ENCODE assay signal across 20 cellular contexts in genomic region chr9:36402536-36402935, GRCh38. TPM values are rescaled to one million over a fixed set of nuclear protein-coding genes. Genes with fewer than 3 reads are reported as not detected.
DNase-seq lines count a peak whose midpoint lies in the region; ATAC-seq and FAIRE-seq lines count a peak whose summit lies in the region.
"Had no signal": no experiment of that assay in that cellular context is flagged by ENCODE, and none has a peak within 500 bp of the region (broad histone marks: within the 10 kb centered on the region; RNA-seq: fewer than 3 reads in every experiment).

No MANE protein-coding gene starts in this region.

- H3K27ac Mint-ChIP-seq in CD8-positive, alpha-beta memory T cell: peak overlapping the region in 6 of 8 donors; percentile 50 to 98 (median 80)
- peak overlapping the region; percentile 79 for H3K27ac Mint-ChIP-seq in central memory CD8-positive, alpha-beta T cell (ENCODE audit: low read depth)
- peak overlapping the region; percentile 19 to 100 (median 86) for H3K27ac Mint-ChIP-seq in naive thymus-derived CD8-positive, alpha-beta T cell

- in situ Hi-C loops in GM23248 (cut with MboI): loop anchor here (10.0 kb wide), 1 partner anchor 152 kb away; no protein-coding TSS in a partner anchor

- ATAC-seq in central memory CD8-positive, alpha-beta T cell (replicated peaks; ENCODE audit: extremely low read depth, poor library complexity, severe bottlenecking): no peak
- no peak for ATAC-seq in naive thymus-derived CD8-positive, alpha-beta T cell
- ATAC-seq in HG03135 (IDR thresholded peaks at IDR 0.05; ENCODE audit: unreplicated experiment): no peak
- ATAC-seq: HCT116, left cardiac atrium, Right ventricle myocardium inferior had no signal

- H3K4me2 ChIP-seq in Karpas-422 (ENCODE audit: low read depth, low read length, poor library complexity, severe bottlenecking) (no peak overlapping the region), GM23248 (ENCODE audit: unreplicated experiment) (no peak overlapping the region)

- peaks cover 0 to 1% of the 10 kb centered on the region in 2 donors for H3K27me3 Mint-ChIP-seq in CD8-positive, alpha-beta memory T cell
- H3K27me3 Mint-ChIP-seq in central memory CD8-positive, alpha-beta T cell: no peaks in the 10 kb centered on the region
- no peaks in the 10 kb centered on the region for H3K27me3 Mint-ChIP-seq in naive thymus-derived CD8-positive, alpha-beta T cell

- no peak overlapping the region for H2AFZ ChIP-seq in Karpas-422 (ENCODE audit: low read length)
- no peak overlapping the region for H2AFZ ChIP-seq in GM23248

- peak overlapping the region in 3 of 7 donors; percentile 48 to 95 (median 73) for H3K4me3 Mint-ChIP-seq in CD8-positive, alpha-beta memory T cell
- H3K4me3 Mint-ChIP-seq in central memory CD8-positive, alpha-beta T cell: peak overlapping the region; percentile 36
- H3K4me3 Mint-ChIP-seq in naive thymus-derived CD8-positive, alpha-beta T cell: peak overlapping the region in 6 of 10 donors; percentile 34 to 56 (median 44)

- H3K9me3 ChIP-seq in CD8-positive, alpha-beta memory T cell (ENCODE audit: low read length): no peaks in the 10 kb centered on the region
- H3K9me3 ChIP-seq in Karpas-422 (ENCODE audit: low read length) (no peaks in the 10 kb centered on the region), GM23248 (ENCODE audit: low read depth) (no peaks in the 10 kb centered on the region)
- H3K9me3 ChIP-seq: BE2C, breast epithelium, tibial artery had no signal

- H3K4me1 Mint-ChIP-seq in CD8-positive, alpha-beta memory T cell: peaks cover 40 to 52% (median 44%) of the 10 kb centered on the region in 3 donors
- H3K4me1 Mint-ChIP-seq in central memory CD8-positive, alpha-beta T cell: peaks cover 42% of the 10 kb centered on the region
- peaks cover 27 to 53% (median 39%) of the 10 kb centered on the region in 4 donors for H3K4me1 Mint-ChIP-seq in naive thymus-derived CD8-positive, alpha-beta T cell

- FAIRE-seq in urothelium cell line (lab: Jason Lieb, UNC): no peak

- H3K27ac ChIP-seq in CD8-positive, alpha-beta memory T cell (ENCODE audit: low read depth, low read length): no peak overlapping the region
- H3K27ac ChIP-seq in Karpas-422 (ENCODE audit: low read length) (0 out of 2 replicates have a peak overlapping the region, but pooled peaks have one; percentile 54), GM23248 (no peak overlapping the region)

- POLR2A ChIA-PET in CD8-positive, alpha-beta memory T cell (lab: Charles Lee): interaction anchor here (0.7 to 1.3 kb wide), 2 partner anchors 86 to 535 kb away, joined by 3 to 6 read pairs; no protein-coding TSS in a partner anchor
- POLR2A ChIA-PET in naive thymus-derived CD8-positive, alpha-beta T cell (lab: Charles Lee): interaction anchor here (0.6 to 1.0 kb wide), 3 partner anchors 11 to 183 kb away, joined by 3 to 5 read pairs (median 4); no protein-coding TSS in a partner anchor

- no peaks in the 10 kb centered on the region for H3K36me3 ChIP-seq in CD8-positive, alpha-beta memory T cell (ENCODE audit: insufficient read depth, low read length)
- H3K36me3 ChIP-seq in Karpas-422 (ENCODE audit: insufficient read depth, low read length) (peaks cover 9% of the 10 kb centered on the region; the same call in 1 of the 2 replicates), GM23248 (ENCODE audit: low read depth) (no peaks in the 10 kb centered on the region)
- H3K36me3 ChIP-seq: BE2C, breast epithelium, tibial artery had no signal

- H3K9me2 ChIP-seq in Karpas-422 (replicated peaks; ENCODE audit: insufficient read depth, low read length) (no peaks in the 10 kb centered on the region), GM23248 (ENCODE audit: insufficient read depth) (no peaks in the 10 kb centered on the region)

- H3K36me3 Mint-ChIP-seq in CD8-positive, alpha-beta memory T cell: peaks cover 0 to 7% (median 4%) of the 10 kb centered on the region in 3 donors
- H3K36me3 Mint-ChIP-seq in central memory CD8-positive, alpha-beta T cell (ENCODE audit: insufficient read depth): peaks cover 17% of the 10 kb centered on the region
- no peaks in the 10 kb centered on the region for H3K36me3 Mint-ChIP-seq in naive thymus-derived CD8-positive, alpha-beta T cell

- H3K9ac ChIP-seq in Karpas-422 (ENCODE audit: low read length) (no peak overlapping the region), GM23248 (no peak overlapping the region)

- 89 to 92% methylated on average over 3 of the region's 3 CpGs for WGBS in GM23248 (ENCODE audit: low coverage in 1 of 2, low lambda C conversion rate in 2 of 2, missing lambda C conversion rate in 2 of 2), 2 experiments

- H3K9me3 Mint-ChIP-seq in CD8-positive, alpha-beta memory T cell: no peaks in the 10 kb centered on the region
- no peaks in the 10 kb centered on the region for H3K9me3 Mint-ChIP-seq in central memory CD8-positive, alpha-beta T cell
- H3K9me3 Mint-ChIP-seq in naive thymus-derived CD8-positive, alpha-beta T cell: no peaks in the 10 kb centered on the region

- H3K79me2 ChIP-seq in Karpas-422 (ENCODE audit: low read length) (peaks cover 87% of the 10 kb centered on the region), GM23248 (ENCODE audit: insufficient read depth) (peaks cover 83% of the 10 kb centered on the region)

- CTCF ChIA-PET in CD8-positive, alpha-beta memory T cell (lab: Charles Lee): interaction anchor here (1.5 to 11.0 kb wide), 3 partner anchors 47 to 152 kb away, joined by 4 to 236 read pairs (median 10); no protein-coding TSS in a partner anchor

- H3K27me3 ChIP-seq in CD8-positive, alpha-beta memory T cell (ENCODE audit: insufficient read depth, low read length, poor library complexity, severe bottlenecking): no peaks in the 10 kb centered on the region
- H3K27me3 ChIP-seq in Karpas-422 (ENCODE audit: low read length): no peaks in the 10 kb centered on the region
- H3K27me3 ChIP-seq in GM23248 (replicated peaks; ENCODE audit: insufficient read depth): no peaks in the 10 kb centered on the region
- H3K27me3 ChIP-seq: BE2C, breast epithelium, tibial artery had no signal

- peaks cover 33% of the 10 kb centered on the region for H3K4me1 ChIP-seq in CD8-positive, alpha-beta memory T cell (ENCODE audit: insufficient read depth, low read length)
- H3K4me1 ChIP-seq in Karpas-422 (ENCODE audit: low read length) (peaks cover 31% of the 10 kb centered on the region), GM23248 (ENCODE audit: insufficient read depth) (peaks cover 22% of the 10 kb centered on the region)

- peaks cover 5% of the 10 kb centered on the region for H4K20me1 ChIP-seq in Karpas-422 (ENCODE audit: insufficient read depth, low read depth, low read length)
- no peaks in the 10 kb centered on the region for H4K20me1 ChIP-seq in GM23248 (ENCODE audit: insufficient read depth)

- peaks cover 26% of the 10 kb centered on the region for H3F3A ChIP-seq in GM23248 (ENCODE audit: insufficient read depth)

- no peak for DNase-seq in CD8-positive, alpha-beta memory T cell
- DNase-seq in Karpas-422 (no peak), urothelium cell line (ENCODE audit: low spot score) (no peak), GM23248 (no peak)
- DNase-seq in central memory CD8-positive, alpha-beta T cell (ENCODE audit: low spot score in 2 of 2): no peak
- no peak for DNase-seq in naive thymus-derived CD8-positive, alpha-beta T cell
- DNase-seq: activated gamma-delta T cell; BE2C; DMS53; effector CD4-positive, alpha-beta T cell; hypothalamus; left cardiac atrium; NCI-H187; T-helper 9 cell; tibial artery had no signal

- H3K4me3 ChIP-seq in CD8-positive, alpha-beta memory T cell (ENCODE audit: low read length): no peak overlapping the region
- H3K4me3 ChIP-seq in Karpas-422 (ENCODE audit: low read length) (no peak overlapping the region), GM23248 (no peak overlapping the region)
- H3K4me3 ChIP-seq: breast epithelium, skin epidermis, tibial artery had no signal

RNA-seq across cellular contexts. Expression of gene RNF38, which starts 2.5 kb away (rescaled TPM):
- total RNA-seq in CD8-positive, alpha-beta memory T cell: 10 to 100 TPM; 40.0 to 43.3 TPM
- polyA plus RNA-seq in CD8-positive, alpha-beta memory T cell: 20.9 TPM
- total RNA-seq in Karpas-422 (2014; rRNA removed; shearing (Covaris generic); ENCODE audit: low replicate concordance): 18.9 and 55.1 TPM in 2 replicates
- total RNA-seq in naive thymus-derived CD8-positive, alpha-beta T cell: 10 to 100 TPM; 73.6 to 86.7 TPM
- polyA plus RNA-seq in naive thymus-derived CD8-positive, alpha-beta T cell: 10 to 100 TPM; 10.6 to 23.9 (median 15.9) TPM
- total RNA-seq in GM23248 (2014; rRNA removed; shearing (Covaris generic)): 10.7 and 16.5 TPM in 2 replicates
- polyA plus RNA-seq in GM23248 (2016; fragmentation: Nextera tagmentation; extraction: Ambion mirVana): 6.2 and 6.7 TPM in 2 replicates
